Comparison of ENCODE assay signal across 14 cellular contexts in genomic region chrX:131764224-131764623, GRCh38.
DNase-seq lines count a peak whose midpoint lies in the region; ATAC-seq and TF ChIP-seq lines count a peak whose summit lies in the region.
"Had no signal": no experiment of that assay in that cellular context is flagged by ENCODE, and none has a peak within 500 bp of the region (broad histone marks: within the 10 kb centered on the region; RNA-seq: fewer than 3 reads in every experiment).

No MANE protein-coding gene starts in this region.

- H3K9ac ChIP-seq in fibroblast of lung (ENCODE audit: insufficient read depth, low read length) (no peak overlapping the region), stomach smooth muscle (ENCODE audit: low read length in 2 of 2) (no peak overlapping the region)

- POLR2A ChIA-PET in T-cell (lab: Charles Lee): no interaction called here

- H3K9me3 Mint-ChIP-seq in T-cell: no peaks in the 10 kb centered on the region

- no peak for TF ChIP-seq EP300 in upper lobe of left lung (IDR thresholded peaks at IDR 0.05)

- H3K4me1 Mint-ChIP-seq in T-cell: peaks cover 0 to 30% (median 21%) of the 10 kb centered on the region in 3 donors

- no peaks in the 10 kb centered on the region for H3K27me3 Mint-ChIP-seq in T-cell

- no peak overlapping the region for H2AFZ ChIP-seq in fibroblast of lung (ENCODE audit: low read length)

- ATAC-seq in T-cell (replicated peaks in 1 of 4) (no peak), upper lobe of left lung (ENCODE audit: low FRiP score in 2 of 2) (no peak), GM19023 (IDR thresholded peaks at IDR 0.05; ENCODE audit: unreplicated experiment) (no peak)

- H4K20me1 ChIP-seq in fibroblast of lung (ENCODE audit: control insufficient read depth, extremely low read depth, insufficient read depth, low read length): no peaks in the 10 kb centered on the region

- no peaks in the 10 kb centered on the region for H3K9me3 ChIP-seq in fibroblast of lung (ENCODE audit: control insufficient read depth, insufficient read depth, low read depth, low read length)
- no peaks in the 10 kb centered on the region for H3K9me3 ChIP-seq in stomach smooth muscle (ENCODE audit: control insufficient read depth in 2 of 2, low read length in 2 of 2)
- no peaks in the 10 kb centered on the region for H3K9me3 ChIP-seq in upper lobe of left lung
- H3K9me3 ChIP-seq: Caco-2, pancreas, stomach had no signal

- H3K4me3 Mint-ChIP-seq in T-cell: peak overlapping the region in 2 of 3 donors; percentile 82 to 89

- no peaks in the 10 kb centered on the region for H3K36me3 ChIP-seq in fibroblast of lung (ENCODE audit: control insufficient read depth, insufficient read depth, low read length)
- no peaks in the 10 kb centered on the region for H3K36me3 ChIP-seq in stomach smooth muscle (ENCODE audit: control insufficient read depth in 2 of 2, insufficient read depth in 2 of 2, low read length in 2 of 2)
- no peaks in the 10 kb centered on the region for H3K36me3 ChIP-seq in upper lobe of left lung
- H3K36me3 ChIP-seq: pancreas, stomach had no signal

- H3K4me1 ChIP-seq in fibroblast of lung (ENCODE audit: control insufficient read depth, extremely low read depth, insufficient read depth, low read length) (no peaks in the 10 kb centered on the region), stomach smooth muscle (ENCODE audit: control insufficient read depth, insufficient read depth, low read length) (peaks cover 9% of the 10 kb centered on the region), upper lobe of left lung (peaks cover 0 to 8% (median 0%) of the 10 kb centered on the region in 4 donors)
- H3K4me1 ChIP-seq: Caco-2, pancreas had no signal

- TF ChIP-seq CTCF in GM12875 (IDR thresholded peaks at IDR 0.05; ENCODE audit: borderline replicate concordance, insufficient read depth, low read depth, low read length) (no peak), fibroblast of lung (conservative IDR thresholded peaks at IDR 0.05 in 1 of 2, IDR thresholded peaks at IDR 0.05 in 1 of 2; ENCODE audit: low read depth in 1 of 2, low read length in 2 of 2) (no peak), upper lobe of left lung (IDR thresholded peaks at IDR 0.05) (no peak)

- peak overlapping the region; percentile 35 for H3K4me3 ChIP-seq in GM12875 (ENCODE audit: low read depth, low read length)
- no peak overlapping the region for H3K4me3 ChIP-seq in fibroblast of lung (replicated peaks in 1 of 4; ENCODE audit: control extremely low read depth in 1 of 4, insufficient read depth in 1 of 4, low read depth in 3 of 4, low read length in 4 of 4)
- peak overlapping the region in 1 of 2 donors; percentile 69 for H3K4me3 ChIP-seq in stomach smooth muscle (ENCODE audit: low read length in 2 of 2)
- H3K4me3 ChIP-seq in upper lobe of left lung: peak overlapping the region in 1 of 4 donors; percentile 23

- DNase-seq in T-cell (no peak), fibroblast of lung (ENCODE audit: low read depth in 2 of 2) (no peak), upper lobe of left lung (no peak), NCI-H2107 treated with DMSO at 0.1 percent for 48 hours (lab: John Stamatoyannopoulos, UW; ENCODE audit: unreplicated experiment) (no peak)
- DNase-seq: activated CD4-positive, alpha-beta T cell treated with anti-CD3 and anti-CD28 coated beads for 1 hour; activated naive CD4-positive, alpha-beta T cell treated with Interleukin-2 at 50 U/mL for 16 hours; Caco-2; NCI-H2029; NCI-H526 had no signal

- CTCF ChIA-PET in T-cell (lab: Charles Lee): interaction anchor here in 1 of 2 donors (1.2 kb wide), 1 partner anchor 49 kb away, joined by 4 read pairs; no protein-coding TSS in a partner anchor

- TF ChIP-seq POLR2A in upper lobe of left lung (IDR thresholded peaks at IDR 0.05): no peak

- peak overlapping the region in 1 of 2 donors; percentile 87 for H3K27ac Mint-ChIP-seq in T-cell

- H3K27me3 ChIP-seq in fibroblast of lung (ENCODE audit: control insufficient read depth, insufficient read depth, low read length) (no peaks in the 10 kb centered on the region), stomach smooth muscle (ENCODE audit: control insufficient read depth in 1 of 2, insufficient read depth in 2 of 2, low read length in 2 of 2) (no peaks in the 10 kb centered on the region), upper lobe of left lung (no peaks in the 10 kb centered on the region)
- H3K27me3 ChIP-seq: pancreas, stomach had no signal

- H3K36me3 Mint-ChIP-seq in T-cell: peaks cover 2% of the 10 kb centered on the region

- 50 to 98% methylated on average over 5 of the region's 5 CpGs for WGBS in upper lobe of left lung, 2 donors

- H3K27ac ChIP-seq in fibroblast of lung (ENCODE audit: insufficient read depth, low read length) (no peak overlapping the region), stomach smooth muscle (ENCODE audit: low read length) (peak overlapping the region; percentile 80), upper lobe of left lung (no peak overlapping the region)

- no peaks in the 10 kb centered on the region for H3K79me2 ChIP-seq in fibroblast of lung (ENCODE audit: control insufficient read depth, insufficient read depth, low read length)

- H3K4me2 ChIP-seq in fibroblast of lung (ENCODE audit: extremely low read depth, insufficient read depth, low read length): peak overlapping the region; percentile 23
